ENCODE assay signal across 8 cellular contexts in the genomic region with DNA sequence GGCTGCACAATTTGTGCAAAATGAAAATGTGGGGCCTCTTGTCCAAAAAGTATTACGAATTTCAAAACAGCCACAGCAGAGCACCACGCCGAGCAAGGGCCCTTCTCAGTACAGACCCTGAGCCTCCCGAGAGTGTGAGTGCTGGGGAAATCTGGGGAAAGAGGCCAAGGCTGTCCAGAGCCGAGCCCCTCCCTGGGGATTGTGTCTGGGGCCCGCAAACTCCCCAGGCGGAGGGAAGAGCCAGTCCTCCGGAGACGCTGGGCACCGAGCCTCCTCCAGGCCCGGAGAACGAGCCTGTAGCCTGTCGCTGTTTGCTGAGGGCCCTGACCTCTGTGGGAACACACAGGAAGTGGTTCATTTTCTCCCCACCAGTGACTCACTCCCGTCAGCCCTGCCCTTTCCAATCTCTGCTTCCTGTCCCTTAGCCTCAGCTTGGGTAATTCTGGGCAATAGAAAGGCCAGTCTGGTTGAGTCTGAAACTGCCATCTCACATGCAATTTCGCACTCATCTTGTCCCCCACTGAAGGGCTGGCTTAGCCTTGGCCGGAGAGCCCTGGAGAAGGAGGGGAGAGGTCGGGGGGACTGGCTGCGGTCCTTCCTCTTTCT. TPM values are rescaled to one million over a fixed set of nuclear protein-coding genes. Genes with fewer than 3 reads are reported as not detected.
A peak's percentile ranks its signal among the peaks of the same experiment; 100 is the strongest.
DNase-seq lines count a peak whose midpoint lies in the region; ATAC-seq and TF ChIP-seq lines count a peak whose summit lies in the region.

No MANE protein-coding gene starts in this region.

- no peaks in the 10 kb centered on the region for H3K36me3 Mint-ChIP-seq in chondrocyte (ENCODE audit: low read depth)

- H3K27me3 Mint-ChIP-seq in chondrocyte (ENCODE audit: low read depth): no peaks in the 10 kb centered on the region

- peak; percentile 91 for DNase-seq in GF-D8 (lab: John Stamatoyannopoulos, UW)
- DNase-seq in LHCN-M2 (ENCODE audit: low read depth): peak; percentile 99
- no peak for DNase-seq in chondrocyte (ENCODE audit: low spot score)
- peak; percentile 59 for DNase-seq in medulla oblongata (ENCODE audit: extremely low spot score)
- peak; percentile 42 for DNase-seq in stimulated activated CD8-positive, alpha-beta memory T cell treated with anti-CD3 and anti-CD28 coated beads, Interleukin-15, amount 100 ng/mL, for 1 hour (ENCODE audit: low read depth)
- DNase-seq in D341Med (ENCODE audit: low spot score): no peak

- peak overlapping the region; percentile 68 for H3K4me3 Mint-ChIP-seq in chondrocyte (ENCODE audit: unreplicated experiment)

- peak overlapping the region; percentile 99 for H3K27ac Mint-ChIP-seq in chondrocyte (ENCODE audit: unreplicated experiment)

- peak; percentile 2 for TF ChIP-seq CTCF in chondrocyte (IDR thresholded peaks at IDR 0.05)

- H3K9me3 Mint-ChIP-seq in chondrocyte (ENCODE audit: low read depth): no peaks in the 10 kb centered on the region

- peaks cover 29% of the 10 kb centered on the region for H3K4me1 Mint-ChIP-seq in chondrocyte (ENCODE audit: low read depth)

- ATAC-seq in GM21786 (IDR thresholded peaks at IDR 0.05; ENCODE audit: unreplicated experiment): peak; percentile 96
- ATAC-seq in activated CD4-positive, CD25-positive, alpha-beta regulatory T cell treated with anti-CD3 and anti-CD28 coated beads, Interleukin-2, amount 50 U/mL, for 24 hours: peak; percentile 98 to 99

RNA-seq across cellular contexts. Expression of a gene that starts 19.5 kb away (rescaled TPM):
- total RNA-seq in LHCN-M2 (2014; rRNA removed): 15.1 and 20.6 TPM in 2 replicates
- 58.1 TPM for polyA plus RNA-seq in LHCN-M2 (2012)
- total RNA-seq in chondrocyte: 77.5 to 111 TPM (median 108 TPM) in 3 replicates

Comparison
In these comparisons a context has a peak if more than half of its experiments do, and no peak if none do; other contexts are left out.
1. DNase-seq: peak in GF-D8 (single experiment), LHCN-M2 (single experiment), medulla oblongata (single experiment) and stimulated activated CD8-positive, alpha-beta memory T cell treated with anti-CD3 and anti-CD28 coated beads, Interleukin-15, amount 100 ng/mL, for 1 hour (single experiment); none in chondrocyte (single experiment) and D341Med (single experiment).